Comparison of ENCODE assay signal across 20 cellular contexts in genomic region chr18:27202771-27203170, GRCh38. TPM values are rescaled to one million over a fixed set of nuclear protein-coding genes. Genes with fewer than 3 reads are reported as not detected.
DNase-seq lines count a peak whose midpoint lies in the region; ATAC-seq and TF ChIP-seq lines count a peak whose summit lies in the region.
"Had no signal": no experiment of that assay in that cellular context is flagged by ENCODE, and none has a peak within 500 bp of the region (broad histone marks: within the 10 kb centered on the region; RNA-seq: fewer than 3 reads in every experiment).

No MANE protein-coding gene starts in this region.

- ATAC-seq in WTC11 (peak; percentile 24; the same call in 1 of the 2 replicates), foreskin keratinocyte (peak; percentile 55), GM21447 (IDR thresholded peaks at IDR 0.05; ENCODE audit: unreplicated experiment) (no peak)
- ATAC-seq: Panc1 had no signal

- CTCF ChIA-PET in WTC11 (lab: Charles Lee), result no interaction called here

- no peaks in the 10 kb centered on the region for H3K27me3 ChIP-seq in foreskin keratinocyte
- H3K27me3 ChIP-seq: BLaER1 had no signal

- POLR2A ChIA-PET in WTC11 (lab: Charles Lee), result no interaction called here

- H3K9me3 Mint-ChIP-seq in WTC11, result no peaks in the 10 kb centered on the region

- no peaks in the 10 kb centered on the region for H3K27me3 Mint-ChIP-seq in WTC11 (ENCODE audit: low read depth)

- H3K4me3 Mint-ChIP-seq in WTC11, result no peak overlapping the region
- H3K4me3 Mint-ChIP-seq: CD8-positive, alpha-beta memory T cell had no signal

- no peaks in the 10 kb centered on the region for H3K4me1 ChIP-seq in foreskin keratinocyte
- H3K4me1 ChIP-seq: BLaER1 had no signal

- H3K27ac ChIP-seq in foreskin keratinocyte, result no peak overlapping the region
- H3K27ac ChIP-seq: BLaER1 had no signal

- H3K36me3 Mint-ChIP-seq in WTC11, result no peaks in the 10 kb centered on the region
- H3K36me3 Mint-ChIP-seq: CD8-positive, alpha-beta memory T cell had no signal

- DNase-seq in NCI-H1105 treated with DMSO at 0.1 percent for 48 hours (lab: John Stamatoyannopoulos, UW) (peak; percentile 19), NCI-H1105 (lab: John Stamatoyannopoulos, UW) (no peak), WTC11 (ENCODE audit: low spot score) (no peak), foreskin keratinocyte (peak in 1 of 2 donors; percentile 59), renal cortical epithelial cell (ENCODE audit: low read depth) (peak; percentile 56), COLO829 (ENCODE audit: low spot score) (no peak), middle frontal gyrus (ENCODE audit: extremely low spot score, low spot score) (no peak)
- DNase-seq: 8988T; CD8-positive, alpha-beta memory T cell; EL; KG1; MM.1S; NCI-H1417 treated with DMSO at 0.1 percent for 48 hours; NCI-H2029 treated with DMSO at 0.1 percent for 48 hours; NCI-H226; NCI-H526; Right ventricle myocardium superior had no signal

- no peak for TF ChIP-seq CTCF in WTC11 (IDR thresholded peaks at IDR 0.05)
- TF ChIP-seq CTCF in foreskin keratinocyte (conservative IDR thresholded peaks at IDR 0.05), result no peak

- H3K27ac Mint-ChIP-seq in WTC11, result no peak overlapping the region
- H3K27ac Mint-ChIP-seq: CD8-positive, alpha-beta memory T cell had no signal

- H3K4me1 Mint-ChIP-seq in WTC11, result peaks cover 6% of the 10 kb centered on the region
- H3K4me1 Mint-ChIP-seq: CD8-positive, alpha-beta memory T cell had no signal

TF ChIP-seq in WTC11, 78 proteins besides CTCF, POLR2A, EP300 and RAD21:
- TF ChIP-seq TP53 (CRISPR knock-in tag; IDR thresholded peaks at IDR 0.05) (no peak), HMGXB4 (CRISPR knock-in tag; IDR thresholded peaks at IDR 0.05) (no peak), ATF6 (CRISPR knock-in tag; IDR thresholded peaks at IDR 0.05) (no peak), CREM (CRISPR knock-in tag; IDR thresholded peaks at IDR 0.05) (no peak), MLX (CRISPR knock-in tag; IDR thresholded peaks at IDR 0.05) (no peak)

RNA-seq across cellular contexts. Expression of gene CHST9, which starts 17.7 kb away (rescaled TPM):
- total RNA-seq in WTC11 (2021) (15.9 to 19.2 TPM (median 16.8 TPM) in 3 replicates), foreskin keratinocyte (0.04 TPM in 1 of 2 replicates, not detected in the other), renal cortical epithelial cell (4.5 and 44.3 TPM in 2 replicates)
- polyA plus RNA-seq in foreskin keratinocyte, result not detected in 2 replicates
- total RNA-seq: CD8-positive, alpha-beta memory T cell had no signal
- polyA plus RNA-seq: CD8-positive, alpha-beta memory T cell had no signal

Comparison
In these comparisons a context has a peak if more than half of its experiments do, and no peak if none do; other contexts are left out.
1. DNase-seq: peak in NCI-H1105 treated with DMSO at 0.1 percent for 48 hours (single experiment) and renal cortical epithelial cell (single experiment); none in NCI-H1105 (single experiment), WTC11 (single experiment), COLO829 (single experiment) and middle frontal gyrus (single experiment).